ENCODE assay signal across 19 cellular contexts in genomic region chr20:47666304-47666703, GRCh38.
"Had no signal": no experiment of that assay in that cellular context is flagged by ENCODE, and none has a peak within 500 bp of the region (broad histone marks: within the 10 kb centered on the region; RNA-seq: fewer than 3 reads in every experiment).

No MANE protein-coding gene starts in this region.

- DNase-seq: activated CD4-positive, alpha-beta memory T cell treated with anti-CD3 and anti-CD28 coated beads for 36 hours; activated CD4-positive, alpha-beta T cell treated with anti-CD3 and anti-CD28 coated beads for 36 hours; activated gamma-delta T cell; activated naive CD8-positive, alpha-beta T cell treated with anti-CD3 and anti-CD28 coated beads, Interleukin-2, amount 10 ng/mL, durations not matched to agents 7 days and 5 days; activated T-cell treated with anti-CD3 and anti-CD28 coated beads, Interleukin-2, amount 50 U/mL, for 4 hours; amygdala; dermis blood vessel endothelial cell; effector memory CD4-positive, alpha-beta T cell; esophagus squamous epithelium; immature natural killer cell; kidney glomerular epithelial cell; left ventricle myocardium inferior; naive thymus-derived CD4-positive, alpha-beta T cell; stimulated activated naive CD4-positive, alpha-beta T cell treated with Interleukin-2 at 50 U/mL for 16 hours; thyroid gland had no signal

- H3K27me3 ChIP-seq: esophagus squamous epithelium, neutrophil, thyroid gland had no signal

- H3K27me3 Mint-ChIP-seq: activated CD4-positive, alpha-beta memory T cell treated with anti-CD3 and anti-CD28 coated beads for 36 hours; activated CD4-positive, alpha-beta T cell treated with anti-CD3 and anti-CD28 coated beads for 36 hours; activated naive CD8-positive, alpha-beta T cell treated with anti-CD3 and anti-CD28 coated beads, Interleukin-2, amount 10 ng/mL, durations not matched to agents 7 days and 5 days; naive thymus-derived CD4-positive, alpha-beta T cell had no signal

- H3K27ac ChIP-seq: left ventricle myocardium inferior, neutrophil, thyroid gland had no signal

- H3K4me3 Mint-ChIP-seq: activated CD4-positive, alpha-beta memory T cell treated with anti-CD3 and anti-CD28 coated beads for 36 hours; activated CD4-positive, alpha-beta T cell treated with anti-CD3 and anti-CD28 coated beads for 36 hours; activated naive CD8-positive, alpha-beta T cell treated with anti-CD3 and anti-CD28 coated beads, Interleukin-2, amount 10 ng/mL, durations not matched to agents 7 days and 5 days; activated T-cell treated with anti-CD3 and anti-CD28 coated beads, Interleukin-2, amount 50 U/mL, for 4 hours; immature natural killer cell; naive thymus-derived CD4-positive, alpha-beta T cell; T-helper 2 cell treated with Interferon-gamma antibody and Interleukin-4, amounts not matched to agents 5 μg/mL and 100 μg/mL, for 36 hours had no signal

- ATAC-seq: activated CD4-positive, alpha-beta T cell treated with anti-CD3 and anti-CD28 coated beads for 36 hours; activated T-cell treated with anti-CD3 and anti-CD28 coated beads, Interleukin-2, amount 50 U/mL, for 4 hours; naive thymus-derived CD4-positive, alpha-beta T cell had no signal

- FAIRE-seq: endothelial cell of umbilical vein, TTC549 had no signal

- H3K36me3 Mint-ChIP-seq: activated naive CD8-positive, alpha-beta T cell treated with anti-CD3 and anti-CD28 coated beads, Interleukin-2, amount 10 ng/mL, durations not matched to agents 7 days and 5 days; immature natural killer cell had no signal

- H3K9me3 ChIP-seq: esophagus squamous epithelium, left ventricle myocardium inferior, neutrophil, thyroid gland had no signal

- H3K4me3 ChIP-seq: esophagus squamous epithelium, left ventricle myocardium inferior, thyroid gland had no signal

- H3K9me3 Mint-ChIP-seq: activated CD4-positive, alpha-beta memory T cell treated with anti-CD3 and anti-CD28 coated beads for 36 hours; activated naive CD8-positive, alpha-beta T cell treated with anti-CD3 and anti-CD28 coated beads, Interleukin-2, amount 10 ng/mL, durations not matched to agents 7 days and 5 days; activated T-cell treated with anti-CD3 and anti-CD28 coated beads, Interleukin-2, amount 50 U/mL, for 4 hours; immature natural killer cell; T-helper 2 cell treated with Interferon-gamma antibody and Interleukin-4, amounts not matched to agents 5 μg/mL and 100 μg/mL, for 36 hours had no signal

- H3K27ac Mint-ChIP-seq: activated CD4-positive, alpha-beta memory T cell treated with anti-CD3 and anti-CD28 coated beads for 36 hours; activated CD4-positive, alpha-beta T cell treated with anti-CD3 and anti-CD28 coated beads for 36 hours; activated naive CD8-positive, alpha-beta T cell treated with anti-CD3 and anti-CD28 coated beads, Interleukin-2, amount 10 ng/mL, durations not matched to agents 7 days and 5 days; T-helper 2 cell treated with Interferon-gamma antibody and Interleukin-4, amounts not matched to agents 5 μg/mL and 100 μg/mL, for 36 hours had no signal
